In genomic region chr20:18611492-18611891, GRCh38 we compare ENCODE assay signal across 18 cellular contexts. TPM values are rescaled to one million over a fixed set of nuclear protein-coding genes. Genes with fewer than 3 reads are reported as not detected.
A peak's percentile ranks its signal among the peaks of the same experiment; 100 is the strongest.
DNase-seq lines count a peak whose midpoint lies in the region; ATAC-seq and TF ChIP-seq lines count a peak whose summit lies in the region.
"Had no signal": no experiment of that assay in that cellular context is flagged by ENCODE, and none has a peak within 500 bp of the region (broad histone marks: within the 10 kb centered on the region; RNA-seq: fewer than 3 reads in every experiment).

No MANE protein-coding gene starts in this region.

- H3K4me3 Mint-ChIP-seq in GM23338 (no peak overlapping the region), brain (no peak overlapping the region)
- H3K4me3 Mint-ChIP-seq: T-cell had no signal

- H3K27ac ChIP-seq in GM23338 (ENCODE audit: low read depth): no peak overlapping the region
- H3K27ac ChIP-seq: HL-60, KMS-11 had no signal

- no peaks in the 10 kb centered on the region; the same call in 1 of the 2 replicates for H3K79me2 ChIP-seq in GM23338 (replicated peaks; ENCODE audit: insufficient read depth)

- no peaks in the 10 kb centered on the region for H3K4me1 ChIP-seq in GM23338 (ENCODE audit: insufficient read depth)
- H3K4me1 ChIP-seq: Caco-2 had no signal

- no peaks in the 10 kb centered on the region for H3K9me3 Mint-ChIP-seq in GM23338
- peaks cover 0 to 11% (median 7%) of the 10 kb centered on the region in 5 experiments for H3K9me3 Mint-ChIP-seq in brain
- H3K9me3 Mint-ChIP-seq: T-cell had no signal

- TF ChIP-seq CTCF in GM23338 (conservative IDR thresholded peaks at IDR 0.05; ENCODE audit: low read depth in 2 of 2) (no peak), brain (conservative IDR thresholded peaks at IDR 0.05) (no peak)

- peaks cover 17% of the 10 kb centered on the region for H3K4me1 Mint-ChIP-seq in GM23338
- H3K4me1 Mint-ChIP-seq in brain: peaks cover 12% of the 10 kb centered on the region

- peak; percentile 69 for ATAC-seq in GM23338
- ATAC-seq in HG02610 (IDR thresholded peaks at IDR 0.05; ENCODE audit: unreplicated experiment): no peak
- ATAC-seq: GM12878, HCT116, PC-3, T-cell had no signal

- peaks cover 5% of the 10 kb centered on the region; the same call in 2 of the 3 replicates for H3K36me3 Mint-ChIP-seq in GM23338 (ENCODE audit: low read depth)
- H3K36me3 Mint-ChIP-seq in brain: peaks cover 72% of the 10 kb centered on the region

- no peak overlapping the region for H3K4me3 ChIP-seq in GM23338
- H3K4me3 ChIP-seq: GM12878 had no signal

- H3K4me2 ChIP-seq in GM23338: no peak overlapping the region
- H3K4me2 ChIP-seq: KMS-11 had no signal

- no peaks in the 10 kb centered on the region for H3K27me3 ChIP-seq in GM23338 (ENCODE audit: insufficient read depth)

- DNase-seq in GM23338 (ENCODE audit: low spot score) (peak; percentile 29), NCI-H2081 (lab: John Stamatoyannopoulos, UW) (peak; percentile 45 to 79), iPS-NIHi7 (ENCODE audit: extremely low spot score) (peak; percentile 30), COLO829 (ENCODE audit: low spot score) (no peak), kidney tubule cell (ENCODE audit: low spot score) (no peak)
- DNase-seq: C1 segment of cervical spinal cord, Caco-2, NCI-H1092 treated with DMSO at 0.1 percent for 48 hours, NCI-H187 treated with DMSO at 0.1 percent for 48 hours, NCI-H2227 treated with DMSO at 0.1 percent for 48 hours, PC-3, T-cell had no signal

- H3K9me2 ChIP-seq in GM23338 (ENCODE audit: insufficient read depth): no peaks in the 10 kb centered on the region

- peak overlapping the region; percentile 90 for H3K27ac Mint-ChIP-seq in GM23338
- peak overlapping the region in 3 of 5 experiments; percentile 25 to 58 (median 40) for H3K27ac Mint-ChIP-seq in brain
- H3K27ac Mint-ChIP-seq: T-cell had no signal

- no peaks in the 10 kb centered on the region for H3K36me3 ChIP-seq in GM23338 (ENCODE audit: insufficient read depth)

- peaks cover 4% of the 10 kb centered on the region for H3K27me3 Mint-ChIP-seq in GM23338 (ENCODE audit: insufficient read depth, low read depth, poor library complexity)
- H3K27me3 Mint-ChIP-seq in brain: no peaks in the 10 kb centered on the region
- H3K27me3 Mint-ChIP-seq: T-cell had no signal

- no peaks in the 10 kb centered on the region for H3F3A ChIP-seq in GM23338 (replicated peaks; ENCODE audit: low read depth)

- H2AFZ ChIP-seq in GM23338: no peak overlapping the region

- H4K20me1 ChIP-seq in GM23338 (replicated peaks; ENCODE audit: insufficient read depth): peaks cover 6% of the 10 kb centered on the region; the same call in 1 of the 2 replicates

TF ChIP-seq in GM23338, 12 proteins besides CTCF, POLR2A, EP300 and RAD21 (continues in another document):
- TF ChIP-seq ZNF462 (CRISPR knock-in tag; IDR thresholded peaks at IDR 0.05) (no peak), CREB1 (CRISPR knock-in tag; IDR thresholded peaks at IDR 0.05; ENCODE audit: low read depth) (no peak), POLR2AphosphoS5 (IDR thresholded peaks at IDR 0.05; ENCODE audit: low read depth) (no peak), STAT1 (IDR thresholded peaks at IDR 0.05; ENCODE audit: unreplicated experiment) (no peak), JUNB (IDR thresholded peaks at IDR 0.05; ENCODE audit: unreplicated experiment) (no peak), ZNF331 (CRISPR knock-in tag; IDR thresholded peaks at IDR 0.05; ENCODE audit: low read depth) (no peak), REST (IDR thresholded peaks at IDR 0.05; ENCODE audit: unreplicated experiment) (no peak), NANOG (IDR thresholded peaks at IDR 0.05; ENCODE audit: borderline replicate concordance) (no peak)

RNA-seq across cellular contexts. Expression of gene DTD1, which starts 23.6 kb away (rescaled TPM):
- 69.8 and 82.7 TPM in 2 replicates for total RNA-seq in GM23338 (2014; rRNA removed; shearing (Covaris generic))
- polyA plus RNA-seq in GM23338 (2016; fragmentation: Nextera tagmentation; extraction: Ambion mirVana) (65.6 and 74.0 TPM in 2 replicates), brain (ENCODE audit: insufficient read depth, low read depth, low replicate concordance) (89.3 TPM)

RNA-seq across cellular contexts. Expression of gene SMIM26, which starts 44.3 kb away (rescaled TPM):
- 94.3 and 108 TPM in 2 replicates for total RNA-seq in GM23338 (2014; rRNA removed; shearing (Covaris generic))
- polyA plus RNA-seq in GM23338 (2016; fragmentation: Nextera tagmentation; extraction: Ambion mirVana): 308 and 363 TPM in 2 replicates
- polyA plus RNA-seq in brain (ENCODE audit: insufficient read depth, low read depth, low replicate concordance): 111 TPM

Comparison
In these comparisons a context has a peak if more than half of its experiments do, and no peak if none do; other contexts are left out.
1. DNase-seq: peak in GM23338 (single experiment), NCI-H2081 (2 of 2) and iPS-NIHi7 (single experiment); none in COLO829 (single experiment) and kidney tubule cell (single experiment).